8 cellular contexts compared by ENCODE assay signal in genomic region chr13:30112602-30113435, GRCh38.
DNase-seq lines count a peak whose midpoint lies in the region; ATAC-seq, FAIRE-seq and TF ChIP-seq lines count a peak whose summit lies in the region.

No MANE protein-coding gene starts in this region.

- H3K4me1 ChIP-seq in BE2C (peaks cover 14% of the 10 kb centered on the region), SJSA1 (replicated peaks) (peaks cover 35% of the 10 kb centered on the region)

- H3K36me3 ChIP-seq in BE2C (no peaks in the 10 kb centered on the region), MG63 (no peaks in the 10 kb centered on the region), SJSA1 (no peaks in the 10 kb centered on the region)

- peak overlapping the region; percentile 35 for H3K4me3 Mint-ChIP-seq in osteocyte (ENCODE audit: unreplicated experiment)

- H3K4me1 Mint-ChIP-seq in osteocyte (ENCODE audit: unreplicated experiment) = peaks cover 25% of the 10 kb centered on the region

- H3K4me3 ChIP-seq in BE2C (ENCODE audit: low read depth, low read length) (peak overlapping the region; percentile 48), MG63 (no peak overlapping the region), SJSA1 (no peak overlapping the region)

- TF ChIP-seq CTCF in BE2C (IDR thresholded peaks at IDR 0.05; ENCODE audit: low read depth, low read length) (peak; percentile 100), osteocyte (IDR thresholded peaks at IDR 0.05) (peak; percentile 97)

- peak; percentile 82 for FAIRE-seq in frontal cortex (lab: Jason Lieb, UNC)

- H3K27me3 Mint-ChIP-seq in osteocyte (ENCODE audit: unreplicated experiment) = no peaks in the 10 kb centered on the region

- no peaks in the 10 kb centered on the region for H3K36me3 Mint-ChIP-seq in osteocyte (ENCODE audit: unreplicated experiment)

- DNase-seq in BE2C = peak; percentile 83
- peak; percentile 61 for DNase-seq in MG63
- peak; percentile 70 to 71 for DNase-seq in SJSA1 (ENCODE audit: low read depth in 1 of 2, low spot score in 2 of 2)
- peak; percentile 17 to 73 (median 60) for DNase-seq in activated naive CD4-positive, alpha-beta T cell (lab: John Stamatoyannopoulos, UW)
- peak; percentile 73 to 74 for DNase-seq in frontal cortex (ENCODE audit: low spot score in 2 of 2)
- DNase-seq in osteocyte (ENCODE audit: extremely low spot score, unreplicated experiment) = peak; percentile 93

- no peaks in the 10 kb centered on the region for H3K9me3 ChIP-seq in BE2C
- H3K9me3 ChIP-seq in MG63 = no peaks in the 10 kb centered on the region
- H3K9me3 ChIP-seq in SJSA1 (replicated peaks) = no peaks in the 10 kb centered on the region

- ATAC-seq in GM19351 (IDR thresholded peaks at IDR 0.05; ENCODE audit: unreplicated experiment) = peak; percentile 46

- H3K9me3 Mint-ChIP-seq in osteocyte (ENCODE audit: unreplicated experiment) = no peaks in the 10 kb centered on the region

- H3K27me3 ChIP-seq in BE2C (no peaks in the 10 kb centered on the region), MG63 (no peaks in the 10 kb centered on the region), SJSA1 (replicated peaks) (no peaks in the 10 kb centered on the region)

- H3K27ac ChIP-seq in SJSA1 (no peak overlapping the region), temporal lobe (ENCODE audit: low read depth, low read length) (peak overlapping the region; percentile 30)

- peak overlapping the region; percentile 24 for H3K27ac Mint-ChIP-seq in osteocyte (ENCODE audit: unreplicated experiment)
